In genomic region chr11:46379483-46380293, GRCh38 we compare ENCODE assay signal across 1 cellular context.
TF ChIP-seq lines count a peak whose summit lies in the region.
"Not testable (repeated sequence)": the region's sequence is repeated elsewhere in the genome, so short reads cannot be mapped to it uniquely, and the experiment has no call there.

No MANE protein-coding gene starts in this region.

TF ChIP-seq in HepG2, 621 proteins besides CTCF, POLR2A, EP300 and RAD21 (continued from another document):
- TF ChIP-seq ZBTB25 (CRISPR knock-in tag; IDR thresholded peaks at IDR 0.05) (0 out of 2 replicates have a peak, but pooled peaks have one; percentile 38), HNF4A (CRISPR knock-in tag; IDR thresholded peaks at IDR 0.05) (0 out of 2 replicates have a peak, but pooled peaks have one; percentile 7), SMAD9 (CRISPR knock-in tag; IDR thresholded peaks at IDR 0.05) (peak; percentile 7; the same call in 1 of the 2 replicates), ZBTB7B (CRISPR knock-in tag; IDR thresholded peaks at IDR 0.05) (peak; percentile 73), ZFY (CRISPR knock-in tag; IDR thresholded peaks at IDR 0.05) (peak; percentile 79), ZNF224 (CRISPR knock-in tag; IDR thresholded peaks at IDR 0.05) (0 out of 2 replicates have a peak, but pooled peaks have one; percentile 48), ZC3H13 (CRISPR knock-in tag; IDR thresholded peaks at IDR 0.05) (0 out of 2 replicates have a peak, but pooled peaks have one; percentile 55), ZNF687 (CRISPR knock-in tag; IDR thresholded peaks at IDR 0.05) (peak; percentile 87), UBTF (CRISPR knock-in tag; IDR thresholded peaks at IDR 0.05) (peak; percentile 93), ZNF616 (CRISPR knock-in tag; IDR thresholded peaks at IDR 0.05; ENCODE audit: low read depth) (0 out of 2 replicates have a peak, but pooled peaks have one; percentile 28), HNF1B (CRISPR knock-in tag; IDR thresholded peaks at IDR 0.05) (peak; percentile 70), LCORL (CRISPR knock-in tag; IDR thresholded peaks at IDR 0.05) (0 out of 2 replicates have a peak, but pooled peaks have one; percentile 49), ZNF331 (CRISPR knock-in tag; IDR thresholded peaks at IDR 0.05) (peak; percentile 61), TFE3 (CRISPR knock-in tag; IDR thresholded peaks at IDR 0.05) (0 out of 2 replicates have a peak, but pooled peaks have one; percentile 28), GZF1 (CRISPR knock-in tag; IDR thresholded peaks at IDR 0.05) (0 out of 2 replicates have a peak, but pooled peaks have one; percentile 56), CSRNP1 (CRISPR knock-in tag; IDR thresholded peaks at IDR 0.05) (peak; percentile 81), ZSCAN9 (CRISPR knock-in tag; IDR thresholded peaks at IDR 0.05; ENCODE audit: borderline replicate concordance) (0 out of 2 replicates have a peak, but pooled peaks have one; percentile 22), FOXA1 (CRISPR knock-in tag; IDR thresholded peaks at IDR 0.05) (0 out of 2 replicates have a peak, but pooled peaks have one; percentile 6), TAF1 (CRISPR knock-in tag; IDR thresholded peaks at IDR 0.05) (peak; percentile 73), GABPB1 (CRISPR knock-in tag; IDR thresholded peaks at IDR 0.05) (peak; percentile 31; the same call in 1 of the 2 replicates), ZNF772 (CRISPR knock-in tag; IDR thresholded peaks at IDR 0.05) (peak; percentile 26; the same call in 1 of the 2 replicates)
- TF ChIP-seq LCORL, FOXA1 (IDR thresholded peaks at IDR 0.05): not testable (repeated sequence)
